ENCODE assay signal across 8 cellular contexts in genomic region chr19:10603084-10603872, GRCh38. TPM values are rescaled to one million over a fixed set of nuclear protein-coding genes. Genes with fewer than 3 reads are reported as not detected.
A peak's percentile ranks its signal among the peaks of the same experiment; 100 is the strongest.
DNase-seq lines count a peak whose midpoint lies in the region; ATAC-seq and TF ChIP-seq lines count a peak whose summit lies in the region.

No MANE protein-coding gene starts in this region.

- H3K9me3 ChIP-seq in Peyer's patch (no peaks in the 10 kb centered on the region), right atrium auricular region (no peaks in the 10 kb centered on the region), smooth muscle cell (replicated peaks; ENCODE audit: low read depth) (no peaks in the 10 kb centered on the region)

- DNase-seq in Peyer's patch (peak; percentile 51 to 94 (median 93)), right atrium auricular region (ENCODE audit: low spot score) (peak; percentile 63), smooth muscle cell (lab: John Stamatoyannopoulos, UW; ENCODE audit: unreplicated experiment) (no peak), amniotic stem cell (lab: John Stamatoyannopoulos, UW) (no peak), LoVo (ENCODE audit: low spot score) (no peak), A172 (ENCODE audit: low spot score) (no peak)
- DNase-seq in activated naive CD4-positive, alpha-beta T cell treated with Interleukin-2 at 50 U/mL for 16 hours = peak; percentile 77

- peak; percentile 49 for ATAC-seq in GM21423 (IDR thresholded peaks at IDR 0.05; ENCODE audit: unreplicated experiment)

- peak overlapping the region; percentile 98 for H3K4me2 ChIP-seq in smooth muscle cell

- H3K36me3 ChIP-seq in Peyer's patch (no peaks in the 10 kb centered on the region), right atrium auricular region (no peaks in the 10 kb centered on the region), smooth muscle cell (ENCODE audit: low read depth) (no peaks in the 10 kb centered on the region)

- H2AFZ ChIP-seq in smooth muscle cell (ENCODE audit: low read depth) = peak overlapping the region; percentile 98

- peak overlapping the region; percentile 85 for H3K9ac ChIP-seq in smooth muscle cell (ENCODE audit: low read depth)

- H3K4me3 ChIP-seq in Peyer's patch = peak overlapping the region; percentile 92 to 100 (median 94)
- H3K4me3 ChIP-seq in right atrium auricular region = peak overlapping the region; percentile 99 to 100
- peak overlapping the region; percentile 99 for H3K4me3 ChIP-seq in smooth muscle cell

- TF ChIP-seq POLR2A in Peyer's patch (IDR thresholded peaks at IDR 0.05) = peak in 1 of 2 donors; percentile 29

- peaks cover 46% of the 10 kb centered on the region for H3K79me2 ChIP-seq in smooth muscle cell (ENCODE audit: low read depth)

- H3K27me3 ChIP-seq in Peyer's patch (no peaks in the 10 kb centered on the region), right atrium auricular region (no peaks in the 10 kb centered on the region), smooth muscle cell (ENCODE audit: low read depth) (no peaks in the 10 kb centered on the region)

- WGBS in smooth muscle cell (ENCODE audit: low lambda C conversion rate) = 9% methylated on average over 19 of the region's 19 CpGs

- TF ChIP-seq CTCF in Peyer's patch (IDR thresholded peaks at IDR 0.05) (no peak), right atrium auricular region (IDR thresholded peaks at IDR 0.05) (no peak), smooth muscle cell (IDR thresholded peaks at IDR 0.05; ENCODE audit: borderline replicate concordance, insufficient read depth, poor library complexity, severe bottlenecking) (no peak)

- peaks cover 2% of the 10 kb centered on the region for H3F3A ChIP-seq in smooth muscle cell (ENCODE audit: low read depth)

- H4K20me1 ChIP-seq in smooth muscle cell (ENCODE audit: low read depth) = peaks cover 11% of the 10 kb centered on the region

- H3K4me1 ChIP-seq in Peyer's patch = peaks cover 0 to 15% (median 7%) of the 10 kb centered on the region in 4 donors
- peaks cover 0 to 22% of the 10 kb centered on the region in 2 donors for H3K4me1 ChIP-seq in right atrium auricular region
- peaks cover 11% of the 10 kb centered on the region for H3K4me1 ChIP-seq in smooth muscle cell (ENCODE audit: low read depth)

- H3K27ac ChIP-seq in Peyer's patch (peak overlapping the region; percentile 93 to 100 (median 95)), right atrium auricular region (peak overlapping the region; percentile 96 to 98), smooth muscle cell (ENCODE audit: low read depth) (peak overlapping the region; percentile 49)

RNA-seq across cellular contexts. Expression of gene AP1M2, which starts 16.2 kb away (rescaled TPM):
- total RNA-seq in Peyer's patch (100 to 1,000 TPM in 1 of 4 donors, 10 to 100 TPM in 3; 60.2 to 102 (median 82.5) TPM), right atrium auricular region (1 to 10 TPM in 1 of 2 donors, not detected in 1; 4.8 TPM), smooth muscle cell (19.8 and 37.1 TPM in 2 replicates)
- polyA plus RNA-seq in smooth muscle cell = 8.8 and 30.2 TPM in 2 replicates
- total RNA-seq in A172 (2014; rRNA removed; shearing (Covaris generic)) = 39.4 and 41.9 TPM in 2 replicates

RNA-seq across cellular contexts. Expression of gene SLC44A2, which starts 22.1 kb away (rescaled TPM):
- total RNA-seq in Peyer's patch = 10 to 100 TPM; 24.2 to 81.7 (median 57.6) TPM
- 10 to 100 TPM; 91.3 to 96.2 TPM for total RNA-seq in right atrium auricular region
- total RNA-seq in smooth muscle cell = 59.7 and 79.5 TPM in 2 replicates
- polyA plus RNA-seq in smooth muscle cell = 123 and 156 TPM in 2 replicates
- total RNA-seq in A172 (2014; rRNA removed; shearing (Covaris generic)) = 54.9 and 327 TPM in 2 replicates

RNA-seq across cellular contexts. Expression of gene CDKN2D, which starts 34.5 kb away (rescaled TPM):
- 1 to 10 TPM; 3.3 to 7.7 (median 6.4) TPM for total RNA-seq in Peyer's patch
- 1 to 10 TPM; 4.4 to 4.6 TPM for total RNA-seq in right atrium auricular region
- 5.4 and 10.1 TPM in 2 replicates for total RNA-seq in smooth muscle cell
- polyA plus RNA-seq in smooth muscle cell = 22.2 and 25.3 TPM in 2 replicates
- total RNA-seq in A172 (2014; rRNA removed; shearing (Covaris generic)) = 10.6 and 11.3 TPM in 2 replicates

RNA-seq across cellular contexts. Expression of gene KRI1, which starts 37.5 kb away (rescaled TPM):
- total RNA-seq in Peyer's patch (10 to 100 TPM; 16.3 to 97.4 (median 20.0) TPM), right atrium auricular region (10 to 100 TPM in 1 of 2 donors, 1 to 10 TPM in 1; 9.6 to 10.3 TPM), smooth muscle cell (4.9 and 7.1 TPM in 2 replicates)
- polyA plus RNA-seq in smooth muscle cell = 10.1 and 18.0 TPM in 2 replicates
- total RNA-seq in A172 (2014; rRNA removed; shearing (Covaris generic)) = 7.4 and 9.5 TPM in 2 replicates

RNA-seq across cellular contexts. Expression of gene ILF3, which starts 50.9 kb away (rescaled TPM):
- total RNA-seq in Peyer's patch = 100 to 1,000 TPM in 3 of 4 donors, 10 to 100 TPM in 1; 73.4 to 227 (median 139) TPM
- total RNA-seq in right atrium auricular region = 10 to 100 TPM; 59.2 to 75.1 TPM
- 78.0 and 125 TPM in 2 replicates for total RNA-seq in smooth muscle cell
- polyA plus RNA-seq in smooth muscle cell = 108 and 118 TPM in 2 replicates
- total RNA-seq in A172 (2014; rRNA removed; shearing (Covaris generic)) = 171 and 172 TPM in 2 replicates

Comparison
In these comparisons a context has a peak if more than half of its experiments do, and no peak if none do; other contexts are left out.
1. DNase-seq: peak in Peyer's patch (3 of 3), activated naive CD4-positive, alpha-beta T cell treated with Interleukin-2 at 50 U/mL for 16 hours (single experiment) and right atrium auricular region (single experiment); none in smooth muscle cell (single experiment), amniotic stem cell (single experiment), LoVo (single experiment) and A172 (single experiment).
2. Peak in every context shown above with its lines, with median percentiles within 50 percentile points of each other: H3K27ac ChIP-seq and H3K4me3 ChIP-seq.